10 cellular contexts compared by ENCODE assay signal in the genomic region with DNA sequence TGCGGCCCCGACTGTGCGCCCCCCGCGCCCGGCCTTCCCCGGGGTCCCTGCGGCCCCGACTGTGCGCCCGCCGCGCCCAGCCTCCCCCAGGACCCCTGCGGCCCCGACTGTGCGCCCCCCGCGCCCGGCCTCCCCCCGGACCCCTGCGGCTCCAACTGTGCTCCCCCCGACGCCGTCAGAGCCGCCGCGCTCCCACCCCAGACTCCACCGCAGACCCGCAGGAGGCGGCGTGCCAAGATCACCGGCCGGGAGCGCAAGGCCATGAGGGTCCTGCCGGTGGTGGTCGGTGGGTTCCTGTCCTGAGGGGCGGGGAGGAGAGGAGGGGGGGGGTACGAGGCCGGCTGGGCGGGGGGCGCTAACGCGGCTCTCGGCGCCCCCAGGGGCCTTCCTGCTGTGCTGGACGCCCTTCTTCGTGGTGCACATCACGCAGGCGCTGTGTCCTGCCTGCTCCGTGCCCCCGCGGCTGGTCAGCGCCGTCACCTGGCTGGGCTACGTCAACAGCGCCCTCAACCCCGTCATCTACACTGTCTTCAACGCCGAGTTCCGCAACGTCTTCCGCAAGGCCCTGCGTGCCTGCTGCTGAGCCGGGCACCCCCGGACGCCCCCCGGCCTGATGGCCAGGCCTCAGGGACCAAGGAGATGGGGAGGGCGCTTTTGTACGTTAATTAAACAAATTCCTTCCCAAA. TPM values are rescaled to one million over a fixed set of nuclear protein-coding genes. Genes with fewer than 3 reads are reported as not detected.
DNase-seq lines count a peak whose midpoint lies in the region; ATAC-seq and TF ChIP-seq lines count a peak whose summit lies in the region.
"Had no signal": no experiment of that assay in that cellular context is flagged by ENCODE, and none has a peak within 500 bp of the region (broad histone marks: within the 10 kb centered on the region; RNA-seq: fewer than 3 reads in every experiment).

No MANE protein-coding gene starts in this region.

- no peak overlapping the region for H2AFZ ChIP-seq in hepatocyte
- no peak overlapping the region for H2AFZ ChIP-seq in MM.1S (ENCODE audit: low read length)

- H3K9ac ChIP-seq in MM.1S (ENCODE audit: low read length), result no peak overlapping the region

- H3K9me2 ChIP-seq in hepatocyte (replicated peaks; ENCODE audit: insufficient read depth), result no peaks in the 10 kb centered on the region
- H3K9me2 ChIP-seq in MM.1S (replicated peaks; ENCODE audit: insufficient read depth, low read length), result no peaks in the 10 kb centered on the region

- peaks cover 45% of the 10 kb centered on the region for H3K4me1 Mint-ChIP-seq in stimulated activated naive CD8-positive, alpha-beta T cell treated with anti-CD3 and anti-CD28 coated beads, Interleukin-15, amount 100 ng/mL, for 72 hours

- H3K4me3 ChIP-seq in heart right ventricle (peak overlapping the region in 1 of 10 donors; percentile 20), hepatocyte (no peak overlapping the region), MM.1S (ENCODE audit: low read length) (no peak overlapping the region)

- no peaks in the 10 kb centered on the region for H3K9me3 Mint-ChIP-seq in stimulated activated naive CD8-positive, alpha-beta T cell treated with anti-CD3 and anti-CD28 coated beads, Interleukin-15, amount 100 ng/mL, for 72 hours
- H3K9me3 Mint-ChIP-seq: activated CD4-positive, alpha-beta memory T cell treated with anti-CD3 and anti-CD28 coated beads for 36 hours had no signal

- H3K36me3 ChIP-seq in heart right ventricle, result peaks cover 0 to 33% (median 6%) of the 10 kb centered on the region in 9 donors
- H3K36me3 ChIP-seq in hepatocyte (replicated peaks; ENCODE audit: insufficient read depth, low read depth), result no peaks in the 10 kb centered on the region
- H3K36me3 ChIP-seq in MM.1S (replicated peaks; ENCODE audit: insufficient read depth, low read length), result no peaks in the 10 kb centered on the region

- ATAC-seq in Right ventricle myocardium inferior (no peak), heart right ventricle (no peak)
- peak; percentile 39 for ATAC-seq in stimulated activated naive CD8-positive, alpha-beta T cell treated with anti-CD3 and anti-CD28 coated beads, Interleukin-15, amount 100 ng/mL, for 72 hours

- no peaks in the 10 kb centered on the region for H3K9me3 ChIP-seq in heart right ventricle
- H3K9me3 ChIP-seq in hepatocyte (ENCODE audit: low read depth), result no peaks in the 10 kb centered on the region
- no peaks in the 10 kb centered on the region for H3K9me3 ChIP-seq in MM.1S (replicated peaks; ENCODE audit: insufficient read depth, low read length)

- H3K4me3 Mint-ChIP-seq in stimulated activated naive CD8-positive, alpha-beta T cell treated with anti-CD3 and anti-CD28 coated beads, Interleukin-15, amount 100 ng/mL, for 72 hours, result peak overlapping the region in 1 of 2 donors; percentile 72
- H3K4me3 Mint-ChIP-seq: activated CD4-positive, alpha-beta memory T cell treated with anti-CD3 and anti-CD28 coated beads for 36 hours had no signal

- TF ChIP-seq CTCF in heart right ventricle (IDR thresholded peaks at IDR 0.05) (no peak), hepatocyte (IDR thresholded peaks at IDR 0.05; ENCODE audit: poor library complexity) (no peak), MM.1S (IDR thresholded peaks at IDR 0.05; ENCODE audit: low read length) (no peak)

- intact Hi-C loops in Right ventricle myocardium inferior (cut with DNase I) (no loop called here), heart right ventricle (cut with DNase I) (no loop called here)

- H3F3A ChIP-seq in MM.1S (ENCODE audit: insufficient read depth, low read length), result peaks cover 3% of the 10 kb centered on the region; the same call in 1 of the 2 replicates

- peaks cover 40% of the 10 kb centered on the region for H4K20me1 ChIP-seq in hepatocyte (ENCODE audit: insufficient read depth, poor library complexity, severe bottlenecking)
- no peaks in the 10 kb centered on the region for H4K20me1 ChIP-seq in MM.1S (ENCODE audit: insufficient read depth, low read length)

- H3K27ac ChIP-seq in heart right ventricle (no peak overlapping the region), hepatocyte (no peak overlapping the region), MM.1S (ENCODE audit: low read length) (no peak overlapping the region)

- H3K4me1 ChIP-seq in heart right ventricle (peaks cover 4 to 30% (median 24%) of the 10 kb centered on the region in 9 donors), hepatocyte (ENCODE audit: insufficient read depth) (peaks cover 22% of the 10 kb centered on the region), MM.1S (ENCODE audit: low read length) (peaks cover 9% of the 10 kb centered on the region)

- WGBS in heart right ventricle, 2 donors, result 20 to 28% methylated on average over 45 to 69 of the region's 69 CpGs
- 31% methylated on average over 35 of the region's 69 CpGs for WGBS in hepatocyte (ENCODE audit: low lambda C conversion rate, missing lambda C conversion rate)

- DNase-seq in Right ventricle myocardium inferior (ENCODE audit: missing footprints) (peak; percentile 60), heart right ventricle (no peak), hepatocyte (ENCODE audit: low spot score) (peak; percentile 8), MM.1S (no peak), HuH-7 (ENCODE audit: low spot score) (no peak)
- DNase-seq in stimulated activated naive CD8-positive, alpha-beta T cell treated with anti-CD3 and anti-CD28 coated beads, Interleukin-15, amount 100 ng/mL, for 72 hours, result no peak
- DNase-seq: activated CD4-positive, alpha-beta memory T cell treated with anti-CD3 and anti-CD28 coated beads for 36 hours; foreskin melanocyte; T-helper 1 cell had no signal

- peaks cover 52% of the 10 kb centered on the region for H3K27me3 Mint-ChIP-seq in stimulated activated naive CD8-positive, alpha-beta T cell treated with anti-CD3 and anti-CD28 coated beads, Interleukin-15, amount 100 ng/mL, for 72 hours

- peak overlapping the region in 1 of 2 donors; percentile 54 for H3K27ac Mint-ChIP-seq in stimulated activated naive CD8-positive, alpha-beta T cell treated with anti-CD3 and anti-CD28 coated beads, Interleukin-15, amount 100 ng/mL, for 72 hours
- H3K27ac Mint-ChIP-seq: activated CD4-positive, alpha-beta memory T cell treated with anti-CD3 and anti-CD28 coated beads for 36 hours had no signal

- H3K79me2 ChIP-seq in hepatocyte (no peaks in the 10 kb centered on the region), MM.1S (ENCODE audit: low read length) (no peaks in the 10 kb centered on the region)

- H3K4me2 ChIP-seq in hepatocyte, result no peak overlapping the region
- no peak overlapping the region for H3K4me2 ChIP-seq in MM.1S (ENCODE audit: low read depth, low read length)

- H3K27me3 ChIP-seq in heart right ventricle (peaks cover 19 to 53% (median 40%) of the 10 kb centered on the region in 7 donors), hepatocyte (peaks cover 40% of the 10 kb centered on the region), MM.1S (replicated peaks; ENCODE audit: insufficient read depth, low read length) (no peaks in the 10 kb centered on the region)

RNA-seq across cellular contexts. Expression of a gene that starts 3.1 kb away (rescaled TPM):
- total RNA-seq in Right ventricle myocardium inferior (0.16 TPM), heart right ventricle (under 1 TPM in 6 of 10 donors, not detected in 4; 0.19 to 0.72 (median 0.49) TPM), hepatocyte (not detected in 2 replicates)
- polyA plus RNA-seq in heart right ventricle (under 1 TPM in 1 of 2 donors, not detected in 1; 0.09 TPM), hepatocyte (1.1 and 2.9 TPM in 2 replicates)
- total RNA-seq: urinary bladder had no signal

RNA-seq across cellular contexts. Expression of a gene that starts 13.2 kb away (rescaled TPM):
- total RNA-seq in Right ventricle myocardium inferior (not detected), heart right ventricle (1 to 10 TPM in 2 of 10 donors, under 1 TPM in 1, not detected in 7; 0.99 to 2.0 (median 1.0) TPM), hepatocyte (not detected in 2 replicates)
- polyA plus RNA-seq in heart right ventricle (under 1 TPM in 1 of 2 donors, not detected in 1; 0.64 TPM), hepatocyte (20.5 and 21.7 TPM in 2 replicates)
- total RNA-seq: activated CD4-positive, alpha-beta memory T cell treated with anti-CD3 and anti-CD28 coated beads for 36 hours; urinary bladder had no signal
- polyA plus RNA-seq: urinary bladder had no signal

RNA-seq across cellular contexts. Expression of a gene that starts 15.4 kb away (rescaled TPM):
- total RNA-seq in Right ventricle myocardium inferior, result not detected
- total RNA-seq in heart right ventricle, result not detected
- polyA plus RNA-seq in heart right ventricle, result not detected
- total RNA-seq in hepatocyte, result 91.5 and 114 TPM in 2 replicates
- polyA plus RNA-seq in hepatocyte, result 142 and 166 TPM in 2 replicates
- total RNA-seq: activated CD4-positive, alpha-beta memory T cell treated with anti-CD3 and anti-CD28 coated beads for 36 hours; urinary bladder had no signal

RNA-seq across cellular contexts. Expression of a gene that starts 24.4 kb away (rescaled TPM):
- 13.2 TPM for total RNA-seq in Right ventricle myocardium inferior
- 10 to 100 TPM in 5 of 10 donors, 1 to 10 TPM in 5; 4.5 to 20.2 (median 9.9) TPM for total RNA-seq in heart right ventricle
- polyA plus RNA-seq in heart right ventricle, result 10 to 100 TPM; 12.2 to 48.4 TPM
- 9.3 and 10.4 TPM in 2 replicates for total RNA-seq in hepatocyte
- 24.6 and 30.4 TPM in 2 replicates for polyA plus RNA-seq in hepatocyte

RNA-seq across cellular contexts. Expression of a gene that starts 54.9 kb away (rescaled TPM):
- total RNA-seq in Right ventricle myocardium inferior, result 20.6 TPM
- total RNA-seq in heart right ventricle, result 10 to 100 TPM; 11.0 to 25.7 (median 15.5) TPM
- polyA plus RNA-seq in heart right ventricle, result 10 to 100 TPM; 18.3 to 39.9 TPM
- total RNA-seq in hepatocyte, result 27.2 and 41.5 TPM in 2 replicates
- polyA plus RNA-seq in hepatocyte, result 59.1 and 75.1 TPM in 2 replicates

Comparison
In these comparisons a context has a peak if more than half of its experiments do, and no peak if none do; other contexts are left out.
1. DNase-seq: peak in Right ventricle myocardium inferior (single experiment) and hepatocyte (single experiment); none in heart right ventricle (0 of 2), stimulated activated naive CD8-positive, alpha-beta T cell treated with anti-CD3 and anti-CD28 coated beads, Interleukin-15, amount 100 ng/mL, for 72 hours (0 of 2), MM.1S (single experiment) and HuH-7 (single experiment).
2. RNA of a gene that starts 15.4 kb away (total RNA-seq): 91.5 to 114 TPM in hepatocyte; not detected in Right ventricle myocardium inferior (single experiment) and not detected in heart right ventricle; every median in the first group is over 10 times any median in the second.